Comparison of ENCODE assay signal across 23 cellular contexts in the genomic region with DNA sequence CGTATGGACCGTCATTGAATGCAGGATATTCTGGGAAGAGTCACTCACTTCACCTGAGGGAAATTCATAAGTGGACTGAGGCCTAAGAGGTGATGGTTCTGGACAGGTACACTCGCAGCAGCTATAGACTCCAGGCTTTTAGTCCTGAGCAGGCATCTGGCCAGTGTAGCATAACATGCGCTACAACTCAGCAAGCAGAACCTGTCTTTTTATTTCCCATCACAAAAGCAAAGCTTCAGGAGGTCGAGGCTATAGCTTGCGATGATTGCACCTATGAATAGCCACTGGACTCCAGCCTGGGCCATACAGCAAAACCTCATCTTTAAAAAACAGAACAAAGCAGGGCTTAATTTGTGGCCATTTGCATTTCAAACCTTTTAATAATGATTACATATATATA.
"Had no signal": no experiment of that assay in that cellular context is flagged by ENCODE, and none has a peak within 500 bp of the region (broad histone marks: within the 10 kb centered on the region; RNA-seq: fewer than 3 reads in every experiment).

No MANE protein-coding gene starts in this region.

- H3K36me3 ChIP-seq: esophagus muscularis mucosa, lower lobe of right lung, neutrophil, prostate gland, right atrium auricular region, suprapubic skin, transverse colon had no signal

- DNase-seq: cerebellar nuclear complex; dorsolateral prefrontal cortex; effector CD4-positive, alpha-beta T cell; endodermal cell; hypothalamus; left ventricle myocardium superior; lower lobe of right lung; naive thymus-derived CD8-positive, alpha-beta T cell; nephron progenitor cell; stimulated activated CD4-positive, alpha-beta T cell treated with anti-CD3 and anti-CD28 coated beads, Interleukin-12 subunit alpha, Interleukin-12 subunit beta, amount 100 ng/mL, for 4 hours; stimulated activated CD4-positive, alpha-beta T cell treated with anti-CD3 and anti-CD28 coated beads, Interleukin-1b, Interleukin-23, amount 100 ng/mL, for 48 hours; stimulated activated CD4-positive, alpha-beta T cell treated with anti-CD3 and anti-CD28 coated beads, Interleukin-4, amount 100 ng/mL, for 1 hour; stimulated activated CD8-positive, alpha-beta memory T cell treated with anti-CD3 and anti-CD28 coated beads, Interleukin-4, amount 100 ng/mL, for 48 hours; stimulated activated naive CD4-positive, alpha-beta T cell; stimulated activated naive CD8-positive, alpha-beta T cell treated with anti-CD3 and anti-CD28 coated beads, Interleukin-15, amount 100 ng/mL, for 72 hours; transverse colon had no signal

- H3K4me2 ChIP-seq: smooth muscle cell had no signal

- H3K27me3 ChIP-seq: dorsolateral prefrontal cortex, esophagus muscularis mucosa, neutrophil, right atrium auricular region, suprapubic skin, transverse colon had no signal

- H3K4me1 Mint-ChIP-seq: endodermal cell; stimulated activated naive CD8-positive, alpha-beta T cell treated with anti-CD3 and anti-CD28 coated beads, Interleukin-15, amount 100 ng/mL, for 72 hours had no signal

- H3K4me1 ChIP-seq: esophagus muscularis mucosa, lower lobe of right lung, prostate gland, right atrium auricular region, suprapubic skin, transverse colon had no signal

- H3K36me3 Mint-ChIP-seq: naive thymus-derived CD8-positive, alpha-beta T cell had no signal

- H3K27me3 Mint-ChIP-seq: naive thymus-derived CD8-positive, alpha-beta T cell; stimulated activated naive CD8-positive, alpha-beta T cell treated with anti-CD3 and anti-CD28 coated beads, Interleukin-15, amount 100 ng/mL, for 72 hours had no signal

- ATAC-seq: left ventricle myocardium superior; lower lobe of right lung; naive thymus-derived CD8-positive, alpha-beta T cell; sciatic nerve; stimulated activated naive CD8-positive, alpha-beta T cell treated with anti-CD3 and anti-CD28 coated beads, Interleukin-15, amount 100 ng/mL, for 72 hours had no signal

- H3K4me3 ChIP-seq: dorsolateral prefrontal cortex, esophagus muscularis mucosa, lower lobe of right lung, prostate gland, right atrium auricular region, smooth muscle cell, suprapubic skin, transverse colon had no signal

- H3K9me3 Mint-ChIP-seq: endodermal cell; naive thymus-derived CD8-positive, alpha-beta T cell; nephron progenitor cell; stimulated activated naive CD8-positive, alpha-beta T cell treated with anti-CD3 and anti-CD28 coated beads, Interleukin-15, amount 100 ng/mL, for 72 hours had no signal

- H3K9me3 ChIP-seq: esophagus muscularis mucosa, lower lobe of right lung, neutrophil, prostate gland, right atrium auricular region, suprapubic skin, transverse colon had no signal

- H3K27ac ChIP-seq: esophagus muscularis mucosa, lower lobe of right lung, neutrophil, prostate gland, right atrium auricular region, suprapubic skin, transverse colon had no signal

- H3K27ac Mint-ChIP-seq: endodermal cell; naive thymus-derived CD8-positive, alpha-beta T cell; nephron progenitor cell; stimulated activated naive CD8-positive, alpha-beta T cell treated with anti-CD3 and anti-CD28 coated beads, Interleukin-15, amount 100 ng/mL, for 72 hours had no signal

- H3K4me3 Mint-ChIP-seq: endodermal cell; naive thymus-derived CD8-positive, alpha-beta T cell; nephron progenitor cell; stimulated activated naive CD8-positive, alpha-beta T cell treated with anti-CD3 and anti-CD28 coated beads, Interleukin-15, amount 100 ng/mL, for 72 hours had no signal
